1 cellular context compared by ENCODE assay signal in genomic region chr14:48504921-48505320, GRCh38.
TF ChIP-seq lines count a peak whose summit lies in the region.

No MANE protein-coding gene starts in this region.

TF ChIP-seq in GM23338, 12 proteins besides CTCF, POLR2A, EP300 and RAD21 (continued from another document):
- TF ChIP-seq REST (IDR thresholded peaks at IDR 0.05; ENCODE audit: unreplicated experiment) (no peak), ETS1 (IDR thresholded peaks at IDR 0.05) (no peak), STAT1 (IDR thresholded peaks at IDR 0.05; ENCODE audit: unreplicated experiment) (no peak), EZH2 (IDR thresholded peaks at IDR 0.05; ENCODE audit: low read depth, unreplicated experiment) (no peak), NANOG (IDR thresholded peaks at IDR 0.05; ENCODE audit: borderline replicate concordance) (no peak), JUNB (IDR thresholded peaks at IDR 0.05; ENCODE audit: unreplicated experiment) (no peak), EZH2phosphoT487 (IDR thresholded peaks at IDR 0.05; ENCODE audit: unreplicated experiment) (no peak), CREB1 (CRISPR knock-in tag; IDR thresholded peaks at IDR 0.05; ENCODE audit: low read depth) (no peak), POLR2AphosphoS5 (IDR thresholded peaks at IDR 0.05; ENCODE audit: low read depth) (no peak), ZNF462 (CRISPR knock-in tag; IDR thresholded peaks at IDR 0.05) (no peak), ZNF114 (CRISPR knock-in tag; IDR thresholded peaks at IDR 0.05) (no peak)
